Comparison of ENCODE assay signal across 8 cellular contexts in the genomic region with DNA sequence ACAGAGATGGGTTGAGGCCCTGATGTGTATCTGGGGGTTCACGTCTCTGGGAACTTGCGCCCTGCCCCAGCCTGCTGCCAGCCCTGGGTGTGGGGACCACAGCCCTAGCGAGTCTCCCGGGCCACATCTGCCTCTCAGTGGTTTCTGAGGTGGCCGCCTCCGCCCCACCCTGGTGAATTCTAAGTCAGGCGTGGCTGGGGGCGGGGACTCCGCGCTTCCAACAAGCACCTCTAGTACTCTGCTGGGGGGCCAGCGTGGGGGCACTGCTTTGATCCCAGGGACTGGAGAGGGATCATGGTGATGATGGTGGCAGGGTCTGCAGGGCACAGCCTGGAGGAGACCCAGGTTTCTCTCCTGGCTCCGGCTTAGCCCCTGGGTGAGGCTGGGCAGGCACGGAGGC. TPM values are rescaled to one million over a fixed set of nuclear protein-coding genes. Genes with fewer than 3 reads are reported as not detected.
A peak's percentile ranks its signal among the peaks of the same experiment; 100 is the strongest.
DNase-seq lines count a peak whose midpoint lies in the region; ATAC-seq and TF ChIP-seq lines count a peak whose summit lies in the region.

No MANE protein-coding gene starts in this region.

- H3K9me3 ChIP-seq in WERI-Rb-1 (ENCODE audit: severe bottlenecking): no peaks in the 10 kb centered on the region

- no peak for TF ChIP-seq CTCF in WERI-Rb-1 (IDR thresholded peaks at IDR 0.05; ENCODE audit: low read depth, low read length)
- no peak for TF ChIP-seq CTCF in fibroblast of villous mesenchyme (IDR thresholded peaks at IDR 0.05; ENCODE audit: insufficient read depth, low read depth, low read length)

- peak overlapping the region; percentile 22 for H3K27ac ChIP-seq in WERI-Rb-1

- DNase-seq in WERI-Rb-1: no peak
- DNase-seq in fibroblast of villous mesenchyme (ENCODE audit: low read depth): peak; percentile 43
- peak; percentile 80 for DNase-seq in stimulated activated CD8-positive, alpha-beta memory T cell treated with anti-CD3 and anti-CD28 coated beads, Interleukin-4, amount 100 ng/mL, for 48 hours
- no peak for DNase-seq in GM19238 (ENCODE audit: insufficient read length, low spot score)
- DNase-seq in DMS 273 treated with DMSO at 0.1 percent for 48 hours (lab: John Stamatoyannopoulos, UW): no peak

- no peaks in the 10 kb centered on the region for H3K27me3 ChIP-seq in WERI-Rb-1 (ENCODE audit: insufficient read depth, low read depth, severe bottlenecking)

- H3K4me3 ChIP-seq in WERI-Rb-1 (ENCODE audit: low read depth, low read length) (no peak overlapping the region), fibroblast of villous mesenchyme (ENCODE audit: low read depth, low read length) (peak overlapping the region; percentile 37)

- ATAC-seq in GM19351 (IDR thresholded peaks at IDR 0.05; ENCODE audit: unreplicated experiment): peak; percentile 78
- ATAC-seq in GM18858 (IDR thresholded peaks at IDR 0.05; ENCODE audit: unreplicated experiment): no peak
- no peak for ATAC-seq in HG03432 (IDR thresholded peaks at IDR 0.05; ENCODE audit: unreplicated experiment)

- no peaks in the 10 kb centered on the region for H3K36me3 ChIP-seq in WERI-Rb-1

RNA-seq across cellular contexts. Expression of a gene that starts 3.6 kb away (rescaled TPM):
- 4.3 and 4.8 TPM in 2 replicates for total RNA-seq in fibroblast of villous mesenchyme

RNA-seq across cellular contexts. Expression of a gene that starts 31.7 kb away (rescaled TPM):
- 19.9 and 23.5 TPM in 2 replicates for total RNA-seq in fibroblast of villous mesenchyme

RNA-seq across cellular contexts. Expression of a gene that starts 46.6 kb away (rescaled TPM):
- 4.7 and 7.7 TPM in 2 replicates for total RNA-seq in fibroblast of villous mesenchyme

RNA-seq across cellular contexts. Expression of a gene that starts 52.2 kb away (rescaled TPM):
- 133 and 180 TPM in 2 replicates for total RNA-seq in fibroblast of villous mesenchyme

Comparison
In these comparisons a context has a peak if more than half of its experiments do, and no peak if none do; other contexts are left out.
1. DNase-seq: peak in fibroblast of villous mesenchyme (single experiment) and stimulated activated CD8-positive, alpha-beta memory T cell treated with anti-CD3 and anti-CD28 coated beads, Interleukin-4, amount 100 ng/mL, for 48 hours (single experiment); none in WERI-Rb-1 (single experiment), GM19238 (single experiment) and DMS 273 treated with DMSO at 0.1 percent for 48 hours (single experiment).